In the genomic region with DNA sequence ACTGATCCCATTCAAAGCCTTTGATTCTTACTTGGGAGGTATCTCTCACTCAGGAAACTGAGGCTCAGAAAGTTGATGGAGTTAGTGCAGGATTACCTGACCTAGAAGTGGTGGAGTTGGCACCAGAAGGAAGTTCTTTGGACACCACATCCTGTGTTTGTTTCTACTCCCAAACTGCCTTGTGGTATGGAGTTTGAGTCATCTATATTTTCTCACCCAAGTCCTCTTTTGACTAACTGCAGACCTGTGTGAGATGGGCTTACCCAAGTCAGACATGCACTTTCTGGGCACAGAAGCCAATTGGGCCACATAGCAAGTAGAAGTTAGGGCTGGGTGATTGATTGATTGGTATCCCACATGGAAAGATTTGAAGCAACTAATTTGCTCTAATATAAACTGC, we compare ENCODE assay signal across 11 cellular contexts. TPM values are rescaled to one million over a fixed set of nuclear protein-coding genes. Genes with fewer than 3 reads are reported as not detected.
DNase-seq lines count a peak whose midpoint lies in the region; ATAC-seq, FAIRE-seq and TF ChIP-seq lines count a peak whose summit lies in the region.
"Had no signal": no experiment of that assay in that cellular context is flagged by ENCODE, and none has a peak within 500 bp of the region (broad histone marks: within the 10 kb centered on the region; RNA-seq: fewer than 3 reads in every experiment).

No MANE protein-coding gene starts in this region.

- peak; percentile 53 for ATAC-seq in HG02678 (IDR thresholded peaks at IDR 0.05; ENCODE audit: unreplicated experiment)
- ATAC-seq in HG03378 (IDR thresholded peaks at IDR 0.05; ENCODE audit: unreplicated experiment): no peak
- no peak for ATAC-seq in HepG2

- no peak for TF ChIP-seq CTCF in sigmoid colon (IDR thresholded peaks at IDR 0.05)
- TF ChIP-seq CTCF in HepG2 (CRISPR knock-in tag; IDR thresholded peaks at IDR 0.05): no peak

- no peak overlapping the region for H2AFZ ChIP-seq in HepG2 (ENCODE audit: low read length)

- H3K4me3 Mint-ChIP-seq in T-helper 2 cell treated with Interferon-gamma antibody and Interleukin-4, amounts not matched to agents 5 μg/mL and 100 μg/mL, for 36 hours: peak overlapping the region; percentile 35

- no peak for TF ChIP-seq POLR2A in sigmoid colon (IDR thresholded peaks at IDR 0.05)
- no peak for TF ChIP-seq POLR2A in HepG2 (IDR thresholded peaks at IDR 0.05; ENCODE audit: insufficient read depth in 1 of 2, low read depth in 2 of 2, low read length in 2 of 2)

- no peak for TF ChIP-seq RAD21 in HepG2 (CRISPR knock-in tag; IDR thresholded peaks at IDR 0.05)

- no peaks in the 10 kb centered on the region for H4K20me1 ChIP-seq in HepG2 (ENCODE audit: insufficient read depth, low read length)

- H3K27me3 ChIP-seq in sigmoid colon (no peaks in the 10 kb centered on the region), HepG2 (ENCODE audit: control insufficient read depth in 1 of 2, insufficient read depth in 2 of 2, low read length in 2 of 2) (no peaks in the 10 kb centered on the region)

- H3K4me2 ChIP-seq in HepG2 (ENCODE audit: low read depth, low read length): no peak overlapping the region

- H3K9me3 ChIP-seq in sigmoid colon: no peaks in the 10 kb centered on the region
- H3K9me3 ChIP-seq in HepG2 (ENCODE audit: low read length): no peaks in the 10 kb centered on the region

- H3K4me3 ChIP-seq in sigmoid colon (no peak overlapping the region), HepG2 (replicated peaks in 1 of 3; ENCODE audit: insufficient read depth in 1 of 3, low read depth in 2 of 3, low read length in 3 of 3) (no peak overlapping the region)

- H3K4me1 ChIP-seq in sigmoid colon: no peaks in the 10 kb centered on the region
- no peaks in the 10 kb centered on the region for H3K4me1 ChIP-seq in HepG2 (ENCODE audit: insufficient read depth, low read length)

- in situ Hi-C loops in HepG2 (cut with HindIII; ENCODE audit: extremely low pct_ligation_motif_present, low pct_unique_long_range_greater_than_20kb): no loop called here

- H3K79me2 ChIP-seq in HepG2 (ENCODE audit: insufficient read depth, low read length): no peaks in the 10 kb centered on the region

- H3K27ac Mint-ChIP-seq in T-helper 2 cell treated with Interferon-gamma antibody and Interleukin-4, amounts not matched to agents 5 μg/mL and 100 μg/mL, for 36 hours: peak overlapping the region; percentile 60

- POLR2A ChIA-PET in HepG2 (lab: Yijun Ruan, JAX): no interaction called here

- TF ChIP-seq EP300 in sigmoid colon (IDR thresholded peaks at IDR 0.05) (no peak), HepG2 (IDR thresholded peaks at IDR 0.05; ENCODE audit: low read depth in 2 of 2, low read length in 2 of 2) (no peak), HepG2 (CRISPR knock-in tag; IDR thresholded peaks at IDR 0.05; ENCODE audit: borderline replicate concordance) (no peak)

- DNase-seq in GM04504 (ENCODE audit: low read depth) (peak; percentile 18), glomerular visceral epithelial cell (ENCODE audit: extremely low spot score) (peak; percentile 37), DMS153 treated with DMSO at 0.1 percent for 48 hours (lab: John Stamatoyannopoulos, UW; ENCODE audit: unreplicated experiment) (no peak), sigmoid colon (no peak), HepG2 (ENCODE audit: low spot score) (no peak)
- DNase-seq in T-helper 2 cell treated with Interferon-gamma antibody and Interleukin-4, amounts not matched to agents 5 μg/mL and 100 μg/mL, for 36 hours (ENCODE audit: low spot score): peak; percentile 46
- DNase-seq: effector CD4-positive, alpha-beta T cell; midbrain; NCI-H510A treated with DMSO at 0.1 percent for 48 hours had no signal

- H3K9me3 Mint-ChIP-seq in T-helper 2 cell treated with Interferon-gamma antibody and Interleukin-4, amounts not matched to agents 5 μg/mL and 100 μg/mL, for 36 hours: no peaks in the 10 kb centered on the region

- H3K36me3 ChIP-seq in sigmoid colon: no peaks in the 10 kb centered on the region
- H3K36me3 ChIP-seq in HepG2 (replicated peaks in 1 of 2; ENCODE audit: control insufficient read depth in 1 of 2, insufficient read depth in 2 of 2, low read length in 2 of 2): no peaks in the 10 kb centered on the region

- peaks cover 36% of the 10 kb centered on the region for H3K4me1 Mint-ChIP-seq in T-helper 2 cell treated with Interferon-gamma antibody and Interleukin-4, amounts not matched to agents 5 μg/mL and 100 μg/mL, for 36 hours (ENCODE audit: low read depth)

- H3K9ac ChIP-seq in HepG2 (ENCODE audit: insufficient read depth, low read depth, low read length): no peak overlapping the region

- H3K27me3 Mint-ChIP-seq in T-helper 2 cell treated with Interferon-gamma antibody and Interleukin-4, amounts not matched to agents 5 μg/mL and 100 μg/mL, for 36 hours (ENCODE audit: low read depth): no peaks in the 10 kb centered on the region

- CTCF ChIA-PET in HepG2 (lab: Yijun Ruan, JAX; ENCODE audit: low intra/inter-chr PET ratio, low total read pairs): no interaction called here

- no peak for FAIRE-seq in HepG2 (lab: Jason Lieb, UNC)

- BruUV-seq in HepG2 (replicated peaks; lab: Mats Ljungman, UMichigan): no TSS peak

- peaks cover 8% of the 10 kb centered on the region for H3K36me3 Mint-ChIP-seq in T-helper 2 cell treated with Interferon-gamma antibody and Interleukin-4, amounts not matched to agents 5 μg/mL and 100 μg/mL, for 36 hours (ENCODE audit: low read depth)

- intact Hi-C loops in sigmoid colon (cut with DNase I): no loop called here
- intact Hi-C loops in HepG2 (cut with micrococcal nuclease; ENCODE audit: unreplicated experiment): no loop called here

- H3K27ac ChIP-seq in sigmoid colon: no peak overlapping the region
- no peak overlapping the region for H3K27ac ChIP-seq in HepG2 (ENCODE audit: extremely low read length, insufficient read depth, low read length)

TF ChIP-seq in HepG2, 621 proteins besides CTCF, POLR2A, EP300 and RAD21 (continues in another document):
- TF ChIP-seq ZSCAN31 (CRISPR knock-in tag; IDR thresholded peaks at IDR 0.05; ENCODE audit: low read depth) (no peak), TARDBP (CRISPR knock-in tag; IDR thresholded peaks at IDR 0.05) (no peak), NR2F2 (IDR thresholded peaks at IDR 0.05; ENCODE audit: borderline replicate concordance, low read depth) (no peak), ZFAT (CRISPR knock-in tag; conservative IDR thresholded peaks at IDR 0.05) (no peak), MXD4 (CRISPR knock-in tag; IDR thresholded peaks at IDR 0.05) (no peak), SSRP1 (CRISPR knock-in tag; IDR thresholded peaks at IDR 0.05) (no peak), ZNF17 (CRISPR knock-in tag; IDR thresholded peaks at IDR 0.05) (no peak), ISX (CRISPR knock-in tag; conservative IDR thresholded peaks at IDR 0.05) (no peak), SOX5 (CRISPR knock-in tag; IDR thresholded peaks at IDR 0.05; ENCODE audit: borderline replicate concordance) (no peak), HOXD1 (CRISPR knock-in tag; IDR thresholded peaks at IDR 0.05) (no peak), ZNF326 (CRISPR knock-in tag; IDR thresholded peaks at IDR 0.05; ENCODE audit: borderline replicate concordance) (no peak)
- TF ChIP-seq, protein P1, sequence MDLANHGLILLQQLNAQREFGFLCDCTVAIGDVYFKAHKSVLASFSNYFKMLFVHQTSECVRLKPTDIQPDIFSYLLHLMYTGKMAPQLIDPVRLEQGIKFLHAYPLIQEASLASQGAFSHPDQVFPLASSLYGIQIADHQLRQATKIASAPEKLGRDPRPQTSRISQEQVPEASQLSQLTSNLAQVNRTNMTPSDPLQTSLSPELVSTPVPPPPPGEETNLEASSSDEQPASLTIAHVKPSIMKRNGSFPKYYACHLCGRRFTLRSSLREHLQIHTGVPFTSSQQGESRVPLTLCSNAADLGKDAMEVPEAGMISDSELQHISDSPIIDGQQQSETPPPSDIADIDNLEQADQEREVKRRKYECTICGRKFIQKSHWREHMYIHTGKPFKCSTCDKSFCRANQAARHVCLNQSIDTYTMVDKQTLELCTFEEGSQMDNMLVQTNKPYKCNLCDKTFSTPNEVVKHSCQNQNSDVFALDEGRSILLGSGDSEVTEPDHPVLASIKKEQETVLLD (CRISPR knock-in tag; IDR thresholded peaks at IDR 0.05; ENCODE audit: low read depth): no peak

RNA-seq across cellular contexts. Expression of gene FGGY, which starts 36.1 kb away (rescaled TPM):
- total RNA-seq in sigmoid colon (10 to 100 TPM; 20.5 to 54.1 (median 33.9) TPM), HepG2 (2016; rRNA removed; fragmentation: Illumina TruSeq; extraction: Trizol) (15.7 and 20.0 TPM in 2 replicates)
- polyA plus RNA-seq in sigmoid colon (10 to 100 TPM in 1 of 3 donors, 1 to 10 TPM in 2; 4.8 to 12.5 (median 9.3) TPM), HepG2 (2011; rRNA removed) (25.6 and 27.5 TPM in 2 replicates)
- 59.4 and 62.1 TPM in 2 replicates for total RNA-seq in HepG2 (2016; cell fraction: cytosol; rRNA removed; fragmentation: Illumina TruSeq; extraction: Trizol; ENCODE audit: low read depth)
- total RNA-seq in HepG2 (2016; cell fraction: insoluble cytoplasmic fraction; rRNA removed; fragmentation: Illumina TruSeq; extraction: Trizol): 16.5 and 19.6 TPM in 2 replicates
- 19.5 and 21.4 TPM in 2 replicates for total RNA-seq in HepG2 (2016; cell fraction: membrane; rRNA removed; fragmentation: Illumina TruSeq; extraction: Trizol)
- 16.9 and 19.5 TPM in 2 replicates for total RNA-seq in HepG2 (2016; cell fraction: nucleus; rRNA removed; fragmentation: Illumina TruSeq; extraction: Trizol)
- 26.7 and 28.9 TPM in 2 replicates for polyA plus RNA-seq in HepG2 (2011; cell fraction: cytosol; rRNA removed)
- polyA plus RNA-seq in HepG2 (2011; cell fraction: nucleus; rRNA removed): 13.2 and 13.8 TPM in 2 replicates
- 19.3 and 23.4 TPM in 2 replicates for polyA plus RNA-seq in HepG2 (2012)
- 6.2 and 8.4 TPM in 2 replicates for polyA plus RNA-seq in HepG2 (2016; cell fraction: cytosol; fragmentation: Illumina TruSeq; extraction: Trizol; ENCODE audit: low read depth)
- polyA plus RNA-seq in HepG2 (2016; cell fraction: insoluble cytoplasmic fraction; fragmentation: Illumina TruSeq; extraction: Trizol; ENCODE audit: low read depth): 13.0 and 14.8 TPM in 2 replicates
- 9.0 and 11.2 TPM in 2 replicates for polyA plus RNA-seq in HepG2 (2016; cell fraction: membrane; fragmentation: Illumina TruSeq; extraction: Trizol; ENCODE audit: low read depth)
- 7.0 and 8.3 TPM in 2 replicates for polyA plus RNA-seq in HepG2 (2016; cell fraction: nucleus; fragmentation: Illumina TruSeq; extraction: Trizol; ENCODE audit: insufficient read depth, low read depth)
- 11.3 and 53.1 TPM in 2 replicates for polyA minus RNA-seq in HepG2 (2011; rRNA and poly(A)+ RNA removed; ENCODE audit: low replicate concordance)
- 9.6 and 14.5 TPM in 2 replicates for polyA minus RNA-seq in HepG2 (2011; cell fraction: cytosol; rRNA and poly(A)+ RNA removed)
- polyA minus RNA-seq in HepG2 (2011; cell fraction: nucleus; rRNA and poly(A)+ RNA removed): 62.8 and 75.2 TPM in 2 replicates

Comparison
In these comparisons a context has a peak if more than half of its experiments do, and no peak if none do; other contexts are left out.
1. DNase-seq: peak in GM04504 (single experiment), T-helper 2 cell treated with Interferon-gamma antibody and Interleukin-4, amounts not matched to agents 5 μg/mL and 100 μg/mL, for 36 hours (single experiment) and glomerular visceral epithelial cell (single experiment); none in DMS153 treated with DMSO at 0.1 percent for 48 hours (single experiment), sigmoid colon (single experiment) and HepG2 (single experiment).